21 cellular contexts compared by ENCODE assay signal in the genomic region with DNA sequence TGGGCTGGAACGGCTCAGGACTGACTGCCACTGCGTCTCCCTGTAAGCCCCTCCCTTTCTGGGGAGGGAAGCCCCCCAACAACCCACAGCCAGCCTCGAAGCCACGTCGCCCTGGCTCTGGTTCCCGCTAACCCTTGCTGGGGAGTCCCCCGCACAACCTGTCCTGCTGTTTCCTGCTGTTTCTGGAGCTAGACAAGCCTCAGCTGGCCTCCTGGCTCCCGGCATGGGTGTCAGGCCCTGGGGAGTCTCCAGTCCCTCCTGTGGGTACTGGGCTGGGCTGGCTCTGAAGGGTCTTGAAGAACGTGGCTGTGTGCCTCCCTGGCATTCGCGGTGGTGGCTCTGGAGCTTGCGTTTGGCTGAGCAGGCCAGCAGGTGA.
"Had no signal": no experiment of that assay in that cellular context is flagged by ENCODE, and none has a peak within 500 bp of the region (broad histone marks: within the 10 kb centered on the region; RNA-seq: fewer than 3 reads in every experiment).

No MANE protein-coding gene starts in this region.

- H3K4me3 ChIP-seq: colonic mucosa, left ventricle myocardium inferior, mucosa of descending colon, prostate gland, right atrium auricular region, thoracic aorta had no signal

- DNase-seq: activated CD4-positive, alpha-beta T cell treated with anti-CD3 and anti-CD28 coated beads for 48 hours; activated CD4-positive, CD25-positive, alpha-beta regulatory T cell; activated CD8-positive, alpha-beta memory T cell treated with anti-CD3 and anti-CD28 coated beads for 24 hours; activated CD8-positive, alpha-beta memory T cell treated with anti-CD3 and anti-CD28 coated beads, Interleukin-2, amount 50 U/mL, for 48 hours; activated gamma-delta T cell treated with Interleukin-2 at 50 U/mL for 16 hours; activated naive CD8-positive, alpha-beta T cell treated with anti-CD3 and anti-CD28 coated beads, Interleukin-2, amount 10 ng/mL, durations not matched to agents 7 days and 5 days; brain microvascular endothelial cell; central memory CD4-positive, alpha-beta T cell; colonic mucosa; head of caudate nucleus; left ventricle myocardium inferior; naive B cell; T-cell; T-helper 9 cell had no signal

- H3K27me3 Mint-ChIP-seq: activated naive CD8-positive, alpha-beta T cell treated with anti-CD3 and anti-CD28 coated beads, Interleukin-2, amount 10 ng/mL, durations not matched to agents 7 days and 5 days; naive B cell; T-cell had no signal

- ATAC-seq: mucosa of descending colon, SK-N-SH treated with all-trans-retinoic acid at 6 μM for 48 hours, T-cell had no signal

- H3K4me3 Mint-ChIP-seq: activated naive CD8-positive, alpha-beta T cell treated with anti-CD3 and anti-CD28 coated beads, Interleukin-2, amount 10 ng/mL, durations not matched to agents 7 days and 5 days; naive B cell; neural crest cell had no signal

- H3K9me3 Mint-ChIP-seq: activated naive CD8-positive, alpha-beta T cell treated with anti-CD3 and anti-CD28 coated beads, Interleukin-2, amount 10 ng/mL, durations not matched to agents 7 days and 5 days; naive B cell; neural crest cell; T-cell had no signal

- FAIRE-seq: frontal cortex had no signal

- H3K27ac Mint-ChIP-seq: activated naive CD8-positive, alpha-beta T cell treated with anti-CD3 and anti-CD28 coated beads, Interleukin-2, amount 10 ng/mL, durations not matched to agents 7 days and 5 days had no signal

- H3K4me1 ChIP-seq: colonic mucosa, prostate gland, right atrium auricular region had no signal

- H3K9me3 ChIP-seq: colonic mucosa, left ventricle myocardium inferior, mucosa of descending colon, prostate gland, right atrium auricular region, thoracic aorta had no signal

- H3K36me3 ChIP-seq: brain microvascular endothelial cell, colonic mucosa, prostate gland had no signal

- H3K27ac ChIP-seq: brain microvascular endothelial cell, colonic mucosa, left ventricle myocardium inferior, prostate gland, right atrium auricular region, thoracic aorta had no signal

- H3K27me3 ChIP-seq: colonic mucosa, right atrium auricular region had no signal
